8 cellular contexts compared by ENCODE assay signal in genomic region chr12:106223485-106224391, GRCh38. TPM values are rescaled to one million over a fixed set of nuclear protein-coding genes. Genes with fewer than 3 reads are reported as not detected.
DNase-seq lines count a peak whose midpoint lies in the region; ATAC-seq, FAIRE-seq and TF ChIP-seq lines count a peak whose summit lies in the region.

No MANE protein-coding gene starts in this region.

- H3K4me1 Mint-ChIP-seq in activated T-helper 1 cell treated with anti-CD3 and anti-CD28 coated beads, Interleukin-12 subunit alpha, Interleukin-12 subunit beta, Interleukin-2, Interleukin-4 antibody, amounts not matched to agents 30 ng/mL and 10 ng/mL and 1 ng/mL, durations not matched to agents 14 hours and 24 hours and 36 hours (ENCODE audit: low read depth) = peaks cover 29% of the 10 kb centered on the region

- H3K36me3 Mint-ChIP-seq in activated T-helper 1 cell treated with anti-CD3 and anti-CD28 coated beads, Interleukin-12 subunit alpha, Interleukin-12 subunit beta, Interleukin-2, Interleukin-4 antibody, amounts not matched to agents 30 ng/mL and 10 ng/mL and 1 ng/mL, durations not matched to agents 14 hours and 24 hours and 36 hours (ENCODE audit: low read depth) = no peaks in the 10 kb centered on the region

- H3K36me3 ChIP-seq in upper lobe of right lung = no peaks in the 10 kb centered on the region

- no peak overlapping the region for H3K27ac ChIP-seq in upper lobe of right lung

- H3K27ac Mint-ChIP-seq in activated T-helper 1 cell treated with anti-CD3 and anti-CD28 coated beads, Interleukin-12 subunit alpha, Interleukin-12 subunit beta, Interleukin-2, Interleukin-4 antibody, amounts not matched to agents 30 ng/mL and 10 ng/mL and 1 ng/mL, durations not matched to agents 14 hours and 24 hours and 36 hours = no peak overlapping the region

- H3K9me3 ChIP-seq in upper lobe of right lung = no peaks in the 10 kb centered on the region

- intact Hi-C loops in activated T-helper 1 cell treated with anti-CD3 and anti-CD28 coated beads, Interleukin-12 subunit alpha, Interleukin-12 subunit beta, Interleukin-2, Interleukin-4 antibody, amounts not matched to agents 30 ng/mL and 10 ng/mL and 1 ng/mL, durations not matched to agents 14 hours and 24 hours and 36 hours (cut with micrococcal nuclease) = loop anchor here (1.0 kb wide), 1 partner anchor 803 kb away; no protein-coding TSS in a partner anchor
- intact Hi-C loops in upper lobe of right lung (cut with DNase I) = loop anchor here (10.0 kb wide), 1 partner anchor 799 kb away; no protein-coding TSS in a partner anchor

- no peaks in the 10 kb centered on the region for H3K9me3 Mint-ChIP-seq in activated T-helper 1 cell treated with anti-CD3 and anti-CD28 coated beads, Interleukin-12 subunit alpha, Interleukin-12 subunit beta, Interleukin-2, Interleukin-4 antibody, amounts not matched to agents 30 ng/mL and 10 ng/mL and 1 ng/mL, durations not matched to agents 14 hours and 24 hours and 36 hours

- no peaks in the 10 kb centered on the region for H3K27me3 ChIP-seq in upper lobe of right lung

- DNase-seq in AG09319 (ENCODE audit: extremely low read depth, low read depth) (no peak), KBM-7 (peak; percentile 80), RCC 7860 (ENCODE audit: low spot score) (peak; percentile 27), fibroblast of the conjunctiva (ENCODE audit: low read depth) (peak; percentile 43), occipital lobe (lab: John Stamatoyannopoulos, UW) (peak; percentile 23), upper lobe of right lung (peak; percentile 76)
- DNase-seq in activated T-helper 1 cell treated with anti-CD3 and anti-CD28 coated beads, Interleukin-12 subunit alpha, Interleukin-12 subunit beta, Interleukin-2, Interleukin-4 antibody, amounts not matched to agents 30 ng/mL and 10 ng/mL and 1 ng/mL, durations not matched to agents 14 hours and 24 hours and 36 hours (ENCODE audit: low spot score) = peak; percentile 59

- in situ Hi-C loops in KBM-7 (cut with MboI; ENCODE audit: low pct_unique_long_range_greater_than_20kb, low sequenced_read_pairs) = no loop called here

- ATAC-seq in GM19023 (IDR thresholded peaks at IDR 0.05; ENCODE audit: unreplicated experiment) (peak; percentile 78), upper lobe of right lung (peak; percentile 88)

- peak; percentile 99 for TF ChIP-seq CTCF in AG09319 (IDR thresholded peaks at IDR 0.05; ENCODE audit: low read depth, low read length)
- TF ChIP-seq CTCF in upper lobe of right lung (IDR thresholded peaks at IDR 0.05) = peak; percentile 96

- no peak overlapping the region for H3K4me3 Mint-ChIP-seq in activated T-helper 1 cell treated with anti-CD3 and anti-CD28 coated beads, Interleukin-12 subunit alpha, Interleukin-12 subunit beta, Interleukin-2, Interleukin-4 antibody, amounts not matched to agents 30 ng/mL and 10 ng/mL and 1 ng/mL, durations not matched to agents 14 hours and 24 hours and 36 hours

- H3K4me3 ChIP-seq in upper lobe of right lung = no peak overlapping the region

- no peak for FAIRE-seq in RCC 7860 (lab: Jason Lieb, UNC)

- peaks cover 10% of the 10 kb centered on the region for H3K4me1 ChIP-seq in upper lobe of right lung

- H3K27me3 Mint-ChIP-seq in activated T-helper 1 cell treated with anti-CD3 and anti-CD28 coated beads, Interleukin-12 subunit alpha, Interleukin-12 subunit beta, Interleukin-2, Interleukin-4 antibody, amounts not matched to agents 30 ng/mL and 10 ng/mL and 1 ng/mL, durations not matched to agents 14 hours and 24 hours and 36 hours (ENCODE audit: insufficient read depth) = peaks cover 3% of the 10 kb centered on the region

RNA-seq across cellular contexts. Expression of gene CKAP4, which starts 24.1 kb away (rescaled TPM):
- total RNA-seq in activated T-helper 1 cell treated with anti-CD3 and anti-CD28 coated beads, Interleukin-12 subunit alpha, Interleukin-12 subunit beta, Interleukin-2, Interleukin-4 antibody, amounts not matched to agents 30 ng/mL and 10 ng/mL and 1 ng/mL, durations not matched to agents 14 hours and 24 hours and 36 hours = 4.8 and 5.1 TPM in 2 replicates
- total RNA-seq in occipital lobe (20.3 TPM), upper lobe of right lung (40.3 TPM)
